In the genomic region with DNA sequence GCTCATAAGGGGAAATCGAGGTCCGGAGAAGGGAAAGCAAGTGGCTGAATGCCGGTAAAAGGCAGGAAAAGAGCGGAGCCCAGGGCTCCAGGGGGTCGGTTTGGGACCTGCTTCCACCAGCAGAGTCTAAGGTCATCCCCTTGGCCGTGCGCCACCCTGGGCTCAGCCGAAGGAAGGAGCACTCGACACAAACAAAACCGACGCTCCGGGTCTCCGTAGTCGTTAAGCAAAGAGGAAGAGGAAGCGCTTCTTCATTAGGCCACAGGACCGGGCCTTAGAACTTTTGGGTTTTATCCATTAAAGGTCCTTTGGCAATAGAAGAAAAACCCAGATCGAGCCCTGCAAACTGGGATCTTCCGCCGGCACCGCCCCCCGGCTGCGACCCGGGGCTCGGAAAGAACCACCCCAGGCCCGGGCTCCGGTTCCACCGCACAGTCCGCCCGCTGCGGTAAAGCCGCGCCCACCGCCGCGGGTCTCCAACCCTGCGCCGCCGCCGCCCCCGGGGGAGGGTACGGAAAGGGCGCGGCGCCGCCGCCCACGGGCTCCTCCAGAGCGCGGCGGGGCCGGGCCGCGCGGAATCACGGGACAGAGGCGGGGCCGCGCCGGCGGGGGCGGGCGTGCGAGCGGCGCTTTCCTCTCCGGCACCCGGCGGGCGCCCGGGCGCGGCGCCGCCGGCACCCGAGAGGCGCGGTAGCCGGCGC, we compare ENCODE assay signal across 8 cellular contexts. TPM values are rescaled to one million over a fixed set of nuclear protein-coding genes. Genes with fewer than 3 reads are reported as not detected.
A peak's percentile ranks its signal among the peaks of the same experiment; 100 is the strongest.
DNase-seq lines count a peak whose midpoint lies in the region; ATAC-seq and TF ChIP-seq lines count a peak whose summit lies in the region.

Gene TTL, plus strand, starts transcription at position 629 of the 701 bp plus-strand sequence. CDS start 189 bp downstream, outside the sequence.

- WGBS in prostate gland, result under 1% methylated on average over 30 of the region's 80 CpGs

- peak; percentile 26 for TF ChIP-seq POLR2A in prostate gland (IDR thresholded peaks at IDR 0.05)

- TF ChIP-seq CTCF in left ventricle myocardium inferior (IDR thresholded peaks at IDR 0.05; ENCODE audit: borderline replicate concordance) (no peak), prostate gland (IDR thresholded peaks at IDR 0.05) (peak in 2 of 4 experiments; percentile 22 to 27), upper lobe of right lung (IDR thresholded peaks at IDR 0.05) (no peak)

- intact Hi-C loops in T-helper 1 cell treated with Interleukin-12 subunit alpha and Interleukin-12 subunit beta and Interleukin-4 antibody, amounts not matched to agents 30 ng/mL and 1 ng/mL, for 36 hours (cut with micrococcal nuclease), result loop anchor here (1.0 to 5.0 kb wide), 14 partner anchors 49 to 691 kb away; partner anchors contain the start of genes ANAPC1, CKAP2L, POLR1B and PSD4
- intact Hi-C loops in left ventricle myocardium inferior (cut with micrococcal nuclease) (no loop called here), prostate gland (cut with DNase I) (loop anchor here (2.0 to 5.0 kb wide), 3 partner anchors 61 to 429 kb away; partner anchors contain the start of genes CHCHD5 and POLR1B), upper lobe of right lung (cut with DNase I) (no loop called here)

- H3K27me3 ChIP-seq in H7 (ENCODE audit: control insufficient read depth, insufficient read depth, low read length) (peaks cover 8% of the 10 kb centered on the region), left ventricle myocardium inferior (ENCODE audit: low read depth) (no peaks in the 10 kb centered on the region), prostate gland (replicated peaks; ENCODE audit: insufficient read depth) (no peaks in the 10 kb centered on the region), upper lobe of right lung (no peaks in the 10 kb centered on the region)

- ATAC-seq in upper lobe of right lung, result peak; percentile 95

- H3K36me3 ChIP-seq in H7 (replicated peaks; ENCODE audit: control insufficient read depth, insufficient read depth, low read length), result no peaks in the 10 kb centered on the region; the same call in 1 of the 2 replicates
- no peaks in the 10 kb centered on the region for H3K36me3 ChIP-seq in left ventricle myocardium inferior
- H3K36me3 ChIP-seq in prostate gland, result no peaks in the 10 kb centered on the region
- H3K36me3 ChIP-seq in upper lobe of right lung, result no peaks in the 10 kb centered on the region

- H3K27ac ChIP-seq in left ventricle myocardium inferior (replicated peaks) (peak within 1 kb of the TSS; percentile 94), prostate gland (peak within 1 kb of the TSS; percentile 79 to 89), upper lobe of right lung (peak within 1 kb of the TSS; percentile 85)

- peak within 1 kb of the TSS; percentile 91 for H3K4me3 ChIP-seq in H7 (ENCODE audit: insufficient read depth, low read depth, low read length)
- H3K4me3 ChIP-seq in left ventricle myocardium inferior, result peak within 1 kb of the TSS; percentile 88
- H3K4me3 ChIP-seq in prostate gland, result peak within 1 kb of the TSS; percentile 70 to 78
- peak within 1 kb of the TSS; percentile 83 for H3K4me3 ChIP-seq in upper lobe of right lung

- H3K4me1 ChIP-seq in left ventricle myocardium inferior (peaks cover 47% of the 10 kb centered on the region), prostate gland (replicated peaks) (no peaks in the 10 kb centered on the region), upper lobe of right lung (peaks cover 18% of the 10 kb centered on the region)

- H3K9me3 ChIP-seq in left ventricle myocardium inferior (replicated peaks) (no peaks in the 10 kb centered on the region), prostate gland (no peaks in the 10 kb centered on the region), upper lobe of right lung (no peaks in the 10 kb centered on the region)

- DNase-seq in GM04504 (ENCODE audit: low read depth) (peak; percentile 25), H7 (peak; percentile 91), M059J (ENCODE audit: low read depth) (peak; percentile 64), amygdala (lab: John Stamatoyannopoulos, UW) (peak in 50 of 56 donors; percentile 14 to 83 (median 60)), left ventricle myocardium inferior (peak; percentile 84), prostate gland (ENCODE audit: low spot score) (peak; percentile 65), upper lobe of right lung (peak; percentile 91)

RNA-seq across cellular contexts. Expression of gene TTL, which starts in this region (rescaled TPM):
- 49.6 and 52.6 TPM in 2 replicates for total RNA-seq in H7 (2014; rRNA removed; shearing (Covaris generic))
- total RNA-seq in M059J (2014; rRNA removed; shearing (Covaris generic)), result 25.0 and 34.6 TPM in 2 replicates
- 34.4 and 35.9 TPM in 2 replicates for total RNA-seq in T-helper 1 cell treated with Interleukin-12 subunit alpha and Interleukin-12 subunit beta and Interleukin-4 antibody, amounts not matched to agents 30 ng/mL and 1 ng/mL, for 36 hours
- total RNA-seq in left ventricle myocardium inferior (47.1 TPM), prostate gland (10 to 100 TPM in 1 of 2 donors, 1 to 10 TPM in 1; 8.2 to 12.0 TPM), upper lobe of right lung (45.4 TPM)

Comparison
In these comparisons a context has a peak if more than half of its experiments do, and no peak if none do; other contexts are left out.
1. Peak in every context shown above with its lines: DNase-seq, ATAC-seq, H3K4me3 ChIP-seq and H3K27ac ChIP-seq.
2. DNase-seq: peak in every context shown above with its lines; median percentile 91 in H7; 91 in upper lobe of right lung; 84 in left ventricle myocardium inferior; 65 in prostate gland; 64 in M059J; 60 in amygdala; 25 in GM04504.
3. intact Hi-C loops: an anchor here in T-helper 1 cell treated with Interleukin-12 subunit alpha and Interleukin-12 subunit beta and Interleukin-4 antibody, amounts not matched to agents 30 ng/mL and 1 ng/mL, for 36 hours (1.0 to 5.0 kb wide) and prostate gland (2.0 to 5.0 kb wide); none called in left ventricle myocardium inferior and upper lobe of right lung.